25 cellular contexts compared by ENCODE assay signal in the genomic region with DNA sequence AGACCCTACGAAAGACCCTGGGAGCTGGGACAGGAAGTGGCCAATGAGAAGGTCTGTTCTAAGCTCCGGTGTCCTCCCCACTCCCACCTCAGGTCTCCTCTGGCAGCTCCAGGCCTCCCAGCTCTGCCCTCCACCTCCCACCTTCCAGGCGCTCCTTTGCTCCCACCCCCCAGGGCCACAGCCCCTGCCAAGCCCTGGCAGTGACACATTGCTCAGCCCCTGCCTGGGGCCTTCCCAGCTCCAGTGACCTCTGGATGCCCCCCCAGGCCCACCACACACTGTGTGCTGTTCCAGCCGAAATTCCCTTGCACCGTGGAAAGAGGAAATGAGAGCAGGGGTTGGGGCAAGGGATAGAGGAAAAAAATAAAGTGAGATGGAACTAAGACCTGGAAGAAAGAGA.
A peak's percentile ranks its signal among the peaks of the same experiment; 100 is the strongest.
DNase-seq lines count a peak whose midpoint lies in the region; ATAC-seq and TF ChIP-seq lines count a peak whose summit lies in the region.
"Had no signal": no experiment of that assay in that cellular context is flagged by ENCODE, and none has a peak within 500 bp of the region (broad histone marks: within the 10 kb centered on the region; RNA-seq: fewer than 3 reads in every experiment).

No MANE protein-coding gene starts in this region.

- H3K79me1 ChIP-seq in H9 (ENCODE audit: insufficient read depth, low read depth, low read length, poor library complexity, severe bottlenecking): no peaks in the 10 kb centered on the region

- no peaks in the 10 kb centered on the region for H4K20me1 ChIP-seq in H9 (ENCODE audit: control insufficient read depth, insufficient read depth, insufficient read length)
- H4K20me1 ChIP-seq: BLaER1 had no signal

- H3K4ac ChIP-seq in H9 (ENCODE audit: low read depth, low read length): no peak overlapping the region

- H3K4me1 ChIP-seq in right cardiac atrium (ENCODE audit: control insufficient read depth, insufficient read depth, low read length) (no peaks in the 10 kb centered on the region), heart right ventricle (no peaks in the 10 kb centered on the region), H9 (ENCODE audit: insufficient read depth, low read length) (no peaks in the 10 kb centered on the region)
- H3K4me1 ChIP-seq: BE2C, BLaER1 had no signal

- DNase-seq in right cardiac atrium (peak in 2 of 3 donors; percentile 67 to 74), heart right ventricle (no peak), H9 (peak; percentile 17), coronary artery (ENCODE audit: low spot score) (peak; percentile 40), islet precursor cell (peak; percentile 28), iPS-NIHi11 (ENCODE audit: low spot score) (no peak)
- no peak for DNase-seq in activated effector memory CD4-positive, alpha-beta T cell treated with Interleukin-2 at 50 U/mL for 16 hours
- no peak for DNase-seq in effector CD4-positive, alpha-beta T cell
- DNase-seq: 8988T; ACHN; BE2C; CD4-positive, alpha-beta memory T cell; CD4-positive, CD25-positive, alpha-beta regulatory T cell; CD8-positive, alpha-beta memory T cell; COR-L47; DMS 273 treated with DMSO at 0.1 percent for 48 hours; DMS153; DMS53; DMS79; DND-41; EL; GDM1 had no signal

- no peak overlapping the region for H4K5ac ChIP-seq in H9 (ENCODE audit: insufficient read length, low read depth, low read length)

- intact Hi-C loops in right cardiac atrium (cut with DNase I) (no loop called here), heart right ventricle (cut with DNase I) (no loop called here)

- peaks cover 3% of the 10 kb centered on the region in 2 experiments; a peak in 2 of 5 replicates for H3K9me3 Mint-ChIP-seq in H9

- H3K9me3 ChIP-seq in right cardiac atrium (ENCODE audit: control insufficient read depth, low read length): no peaks in the 10 kb centered on the region
- H3K9me3 ChIP-seq in heart right ventricle: peaks cover 0 to 14% (median 0%) of the 10 kb centered on the region in 11 donors
- H3K9me3 ChIP-seq in H9 (ENCODE audit: control insufficient read depth, low read depth, low read length): no peaks in the 10 kb centered on the region
- H3K9me3 ChIP-seq: BE2C, BLaER1 had no signal

- H2AK5ac ChIP-seq in H9 (ENCODE audit: insufficient read length, low read length): no peak overlapping the region

- no peak overlapping the region for H2AFZ ChIP-seq in H9 (ENCODE audit: low read length)

- no peak overlapping the region for H2BK15ac ChIP-seq in H9 (ENCODE audit: low read depth, low read length)

- no peak overlapping the region for H3K9ac ChIP-seq in H9 (ENCODE audit: extremely low read depth, insufficient read length, low read length)
- H3K9ac ChIP-seq: BLaER1 had no signal

- no peaks in the 10 kb centered on the region for H3K36me3 Mint-ChIP-seq in H9 (ENCODE audit: insufficient read depth in 1 of 3, low read depth in 3 of 3)
- H3K36me3 Mint-ChIP-seq: CD14-positive monocyte; CD4-positive, alpha-beta memory T cell; CD4-positive, CD25-positive, alpha-beta regulatory T cell; CD8-positive, alpha-beta memory T cell had no signal

- H3K14ac ChIP-seq in H9 (ENCODE audit: insufficient read depth, low read length): no peak overlapping the region

- H4K91ac ChIP-seq in H9 (ENCODE audit: insufficient read length, low read depth, low read length): no peak overlapping the region

- TF ChIP-seq CTCF in heart right ventricle (IDR thresholded peaks at IDR 0.05) (no peak), H9 (conservative IDR thresholded peaks at IDR 0.05) (no peak), coronary artery (IDR thresholded peaks at IDR 0.05) (no peak)

- no peak overlapping the region for H3K23ac ChIP-seq in H9 (ENCODE audit: insufficient read length, low read depth, low read length)

- no peak overlapping the region for H3K4me3 Mint-ChIP-seq in H9
- H3K4me3 Mint-ChIP-seq: CD14-positive monocyte; CD4-positive, alpha-beta memory T cell; CD4-positive, CD25-positive, alpha-beta regulatory T cell; CD8-positive, alpha-beta memory T cell had no signal

- H3K27me3 ChIP-seq in right cardiac atrium (ENCODE audit: control insufficient read depth, insufficient read depth): no peaks in the 10 kb centered on the region
- peaks cover 0 to 9% (median under 1%) of the 10 kb centered on the region in 7 donors for H3K27me3 ChIP-seq in heart right ventricle
- H3K27me3 ChIP-seq in H9 (ENCODE audit: insufficient read depth, low read length): no peaks in the 10 kb centered on the region
- H3K27me3 ChIP-seq: BE2C, BLaER1 had no signal

- peaks cover 6% of the 10 kb centered on the region; the same call in 1 of the 2 replicates for H3K27me3 Mint-ChIP-seq in H9 (ENCODE audit: low read depth)

- H3K4me1 Mint-ChIP-seq in H9: no peaks in the 10 kb centered on the region
- H3K4me1 Mint-ChIP-seq: CD14-positive monocyte; CD4-positive, alpha-beta memory T cell; CD4-positive, CD25-positive, alpha-beta regulatory T cell; CD8-positive, alpha-beta memory T cell had no signal

- H3K27ac Mint-ChIP-seq in H9: no peak overlapping the region
- H3K27ac Mint-ChIP-seq: CD14-positive monocyte; CD4-positive, alpha-beta memory T cell; CD8-positive, alpha-beta memory T cell had no signal

- no peak overlapping the region for H2BK120ac ChIP-seq in H9 (ENCODE audit: low read depth, low read length, poor library complexity, severe bottlenecking)

- ATAC-seq in right cardiac atrium: peak; percentile 49 to 65
- no peak for ATAC-seq in heart right ventricle
- ATAC-seq: GM12878 had no signal

- 54% methylated on average over 5 of the region's 5 CpGs for WGBS in right cardiac atrium
- 73 to 76% methylated on average over 5 of the region's 5 CpGs for WGBS in heart right ventricle, 2 donors
- no CpG with 5 or more reads among the region's 5 CpGs for WGBS in H9 (ENCODE audit: extremely low coverage, insufficient read length, low lambda C conversion rate)

- no peak overlapping the region for H2BK12ac ChIP-seq in H9 (ENCODE audit: insufficient read length, low read depth, low read length)

- no peaks in the 10 kb centered on the region for H3K79me2 ChIP-seq in H9 (ENCODE audit: insufficient read depth, low read length)

- no peak overlapping the region for H3K56ac ChIP-seq in H9 (ENCODE audit: insufficient read length, low read depth, low read length)

- no peak overlapping the region for H2BK20ac ChIP-seq in H9 (ENCODE audit: low read depth, low read length, poor library complexity, severe bottlenecking)

- no peak overlapping the region for H3K4me3 ChIP-seq in right cardiac atrium (ENCODE audit: low read length)
- H3K4me3 ChIP-seq in heart right ventricle: no peak overlapping the region
- H3K4me3 ChIP-seq in coronary artery: no peak overlapping the region
- H3K4me3 ChIP-seq: BLaER1, GM12878 had no signal

- no peaks in the 10 kb centered on the region for H3K23me2 ChIP-seq in H9 (ENCODE audit: insufficient read length, low read depth, low read length, poor library complexity, severe bottlenecking)

- no peak overlapping the region for H3K4me2 ChIP-seq in H9 (ENCODE audit: insufficient read depth, insufficient read length, low read length)
- H3K4me2 ChIP-seq: BLaER1 had no signal

- no peaks in the 10 kb centered on the region for H3K36me3 ChIP-seq in heart right ventricle
- H3K36me3 ChIP-seq: BE2C, BLaER1 had no signal

- no peak overlapping the region for H3K18ac ChIP-seq in H9 (ENCODE audit: insufficient read length, low read depth, low read length)

- H3K27ac ChIP-seq in right cardiac atrium (ENCODE audit: low read length) (no peak overlapping the region), heart right ventricle (no peak overlapping the region), H9 (ENCODE audit: insufficient read length, low read depth, low read length) (no peak overlapping the region), coronary artery (no peak overlapping the region)
- H3K27ac ChIP-seq: BLaER1 had no signal

- no peak overlapping the region for H4K8ac ChIP-seq in H9 (replicated peaks; ENCODE audit: insufficient read length, low read depth, low read length)

- H3T11ph ChIP-seq in H9 (ENCODE audit: low read length): no peak overlapping the region

- no peak overlapping the region for H2BK5ac ChIP-seq in H9 (ENCODE audit: insufficient read length, low read length)

Comparison
In these comparisons a context has a peak if more than half of its experiments do, and no peak if none do; other contexts are left out.
1. ATAC-seq: peak in right cardiac atrium (2 of 2); none in heart right ventricle (0 of 8).
2. DNase-seq: peak in right cardiac atrium (2 of 3), H9 (single experiment), coronary artery (single experiment) and islet precursor cell (single experiment); none in heart right ventricle (0 of 2), activated effector memory CD4-positive, alpha-beta T cell treated with Interleukin-2 at 50 U/mL for 16 hours (single experiment), iPS-NIHi11 (single experiment) and effector CD4-positive, alpha-beta T cell (single experiment).